17 cellular contexts compared by ENCODE assay signal in the genomic region with DNA sequence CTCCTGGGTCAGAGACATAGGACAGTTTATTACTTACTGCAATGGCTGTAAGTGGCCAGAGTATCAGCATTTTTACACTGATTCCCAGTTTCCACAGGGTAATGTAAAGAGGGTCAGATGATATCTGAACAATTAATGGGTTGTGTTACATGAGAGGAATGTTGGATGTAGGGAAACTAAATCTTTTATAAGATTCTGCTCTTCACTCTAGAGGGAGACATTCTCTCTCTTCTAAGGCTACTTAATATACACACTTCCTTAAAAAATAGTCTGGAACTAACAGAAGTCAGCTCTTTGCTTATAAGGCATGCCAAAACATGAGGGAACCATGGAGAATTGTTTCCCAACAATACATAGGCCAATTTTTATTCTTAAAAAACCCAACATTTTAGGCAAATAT.
DNase-seq lines count a peak whose midpoint lies in the region; ATAC-seq and TF ChIP-seq lines count a peak whose summit lies in the region.
"Had no signal": no experiment of that assay in that cellular context is flagged by ENCODE, and none has a peak within 500 bp of the region (broad histone marks: within the 10 kb centered on the region; RNA-seq: fewer than 3 reads in every experiment).

No MANE protein-coding gene starts in this region.

- H3K9me3 ChIP-seq in OCI-LY3 (ENCODE audit: insufficient read depth, low read length) = no peaks in the 10 kb centered on the region
- peaks cover 6% of the 10 kb centered on the region for H3K9me3 ChIP-seq in endodermal cell (ENCODE audit: control insufficient read depth, low read length)
- H3K9me3 ChIP-seq in aorta (ENCODE audit: control insufficient read depth, low read length) = no peaks in the 10 kb centered on the region
- H3K9me3 ChIP-seq: BLaER1 had no signal

- no peak overlapping the region for H3K27ac Mint-ChIP-seq in endodermal cell
- no peak overlapping the region for H3K27ac Mint-ChIP-seq in osteocyte (ENCODE audit: unreplicated experiment)

- H3K4me3 ChIP-seq in OCI-LY3 (ENCODE audit: low read length) (no peak overlapping the region), endodermal cell (ENCODE audit: low read length) (no peak overlapping the region), aorta (ENCODE audit: low read length in 2 of 2) (no peak overlapping the region)
- H3K4me3 ChIP-seq: BLaER1 had no signal

- H3K4me1 Mint-ChIP-seq in endodermal cell = peaks cover 15% of the 10 kb centered on the region
- H3K4me1 Mint-ChIP-seq in osteocyte (ENCODE audit: unreplicated experiment) = no peaks in the 10 kb centered on the region

- H3K9ac ChIP-seq in OCI-LY3 (ENCODE audit: low read length) (no peak overlapping the region), endodermal cell (ENCODE audit: extremely low read depth, low read length, poor library complexity, severe bottlenecking) (no peak overlapping the region)
- H3K9ac ChIP-seq: BLaER1 had no signal

- no peak overlapping the region for H3K4me2 ChIP-seq in OCI-LY3 (ENCODE audit: low read length)
- H3K4me2 ChIP-seq: BLaER1 had no signal

- intact Hi-C loops in aorta (cut with DNase I) = no loop called here

- no peaks in the 10 kb centered on the region for H3K4me1 ChIP-seq in OCI-LY3 (ENCODE audit: low read length)
- H3K4me1 ChIP-seq in endodermal cell (ENCODE audit: control insufficient read depth, insufficient read depth, low read length) = no peaks in the 10 kb centered on the region
- H3K4me1 ChIP-seq in aorta (ENCODE audit: control insufficient read depth in 1 of 2, insufficient read depth in 2 of 2, low read length in 2 of 2) = no peaks in the 10 kb centered on the region
- H3K4me1 ChIP-seq: BLaER1 had no signal

- H3K79me2 ChIP-seq in OCI-LY3 (ENCODE audit: low read length) = no peaks in the 10 kb centered on the region

- TF ChIP-seq CTCF in OCI-LY3 (IDR thresholded peaks at IDR 0.05; ENCODE audit: low read depth, low read length) = peak; percentile 35
- peak; percentile 52 for TF ChIP-seq CTCF in endodermal cell (conservative IDR thresholded peaks at IDR 0.05)
- TF ChIP-seq CTCF in osteocyte (IDR thresholded peaks at IDR 0.05) = peak; percentile 52

- H3K36me3 ChIP-seq in OCI-LY3 (replicated peaks; ENCODE audit: low read depth, low read length) (no peaks in the 10 kb centered on the region), endodermal cell (ENCODE audit: control insufficient read depth, insufficient read depth, low read length) (peaks cover 40% of the 10 kb centered on the region), aorta (ENCODE audit: control insufficient read depth in 1 of 2, insufficient read depth in 2 of 2, low read length in 1 of 2) (no peaks in the 10 kb centered on the region)
- H3K36me3 ChIP-seq: BLaER1 had no signal

- peaks cover 70% of the 10 kb centered on the region for H3K36me3 Mint-ChIP-seq in endodermal cell (ENCODE audit: low read depth)
- H3K36me3 Mint-ChIP-seq in osteocyte (ENCODE audit: unreplicated experiment) = no peaks in the 10 kb centered on the region

- H2AFZ ChIP-seq in OCI-LY3 (ENCODE audit: low read depth, low read length) = no peak overlapping the region

- no peak overlapping the region for H3K4me3 Mint-ChIP-seq in endodermal cell
- no peak overlapping the region for H3K4me3 Mint-ChIP-seq in osteocyte (ENCODE audit: unreplicated experiment)

- H3K27ac ChIP-seq in OCI-LY3 (ENCODE audit: low read length) (no peak overlapping the region), endodermal cell (ENCODE audit: low read depth, low read length) (no peak overlapping the region), aorta (ENCODE audit: low read depth in 1 of 2, low read length in 2 of 2) (no peak overlapping the region)
- H3K27ac ChIP-seq: BLaER1 had no signal

- H3K27me3 ChIP-seq in OCI-LY3 (ENCODE audit: low read depth, low read length) (no peaks in the 10 kb centered on the region), endodermal cell (ENCODE audit: control insufficient read depth, insufficient read depth, low read length, poor library complexity, severe bottlenecking) (no peaks in the 10 kb centered on the region), aorta (ENCODE audit: control insufficient read depth in 1 of 2, insufficient read depth in 2 of 2, low read length in 1 of 2) (no peaks in the 10 kb centered on the region)
- H3K27me3 ChIP-seq: BLaER1 had no signal

- peaks cover 13% of the 10 kb centered on the region for H3K9me3 Mint-ChIP-seq in endodermal cell
- H3K9me3 Mint-ChIP-seq in osteocyte (ENCODE audit: unreplicated experiment) = no peaks in the 10 kb centered on the region

- no peaks in the 10 kb centered on the region for H4K20me1 ChIP-seq in OCI-LY3 (ENCODE audit: insufficient read depth, low read length)
- H4K20me1 ChIP-seq: BLaER1 had no signal

- ATAC-seq in aorta (ENCODE audit: low FRiP score) = no peak
- no peak for ATAC-seq in GM18868 (IDR thresholded peaks at IDR 0.05; ENCODE audit: unreplicated experiment)
- ATAC-seq: Panc1 had no signal

- DNase-seq in HCEC 1CT (peak; percentile 13), endodermal cell (no peak), osteocyte (ENCODE audit: extremely low spot score, unreplicated experiment) (no peak), aorta (no peak), islet precursor cell (no peak)
- DNase-seq in stimulated activated CD4-positive, alpha-beta T cell treated with anti-CD3 and anti-CD28 coated beads, Interleukin-15, amount 100 ng/mL, for 24 hours = no peak
- DNase-seq: DMS153, H7, IMR-90, NCI-H146, NCI-H2081 treated with DMSO at 0.1 percent for 48 hours, NCI-H345, Right ventricle myocardium superior had no signal

- H3K27me3 Mint-ChIP-seq in endodermal cell (ENCODE audit: insufficient read depth) = no peaks in the 10 kb centered on the region
- no peaks in the 10 kb centered on the region for H3K27me3 Mint-ChIP-seq in osteocyte (ENCODE audit: unreplicated experiment)
